ENCODE assay signal across 24 cellular contexts in genomic region chr2:26527726-26528125, GRCh38. TPM values are rescaled to one million over a fixed set of nuclear protein-coding genes. Genes with fewer than 3 reads are reported as not detected.
"Had no signal": no experiment of that assay in that cellular context is flagged by ENCODE, and none has a peak within 500 bp of the region (broad histone marks: within the 10 kb centered on the region; RNA-seq: fewer than 3 reads in every experiment).

No MANE protein-coding gene starts in this region.

- H3K27ac Mint-ChIP-seq: effector memory CD8-positive, alpha-beta T cell; natural killer cell; progenitor cell of endocrine pancreas; stimulated activated effector memory CD8-positive, alpha-beta T cell treated with anti-CD3 and anti-CD28 coated beads, Interleukin-12 subunit alpha, Interleukin-12 subunit beta, amount 100 ng/mL, for 72 hours had no signal

- H3K27ac ChIP-seq: heart left ventricle, hepatocyte, lower lobe of right lung, neutrophil, pancreas, right lobe of liver, thoracic aorta, tibial nerve, upper lobe of left lung had no signal

- H3K36me3 Mint-ChIP-seq: natural killer cell; stimulated activated effector memory CD8-positive, alpha-beta T cell treated with anti-CD3 and anti-CD28 coated beads, Interleukin-12 subunit alpha, Interleukin-12 subunit beta, amount 100 ng/mL, for 72 hours had no signal

- H3K9me3 Mint-ChIP-seq: effector memory CD8-positive, alpha-beta T cell; natural killer cell; stimulated activated effector memory CD8-positive, alpha-beta T cell treated with anti-CD3 and anti-CD28 coated beads, Interleukin-12 subunit alpha, Interleukin-12 subunit beta, amount 100 ng/mL, for 72 hours had no signal

- H3K36me3 ChIP-seq: heart left ventricle, lower lobe of right lung, neutrophil, pancreas, right lobe of liver, thoracic aorta, tibial nerve, upper lobe of left lung had no signal

- H3K4me1 Mint-ChIP-seq: natural killer cell; stimulated activated effector memory CD8-positive, alpha-beta T cell treated with anti-CD3 and anti-CD28 coated beads, Interleukin-12 subunit alpha, Interleukin-12 subunit beta, amount 100 ng/mL, for 72 hours had no signal

- H3K4me1 ChIP-seq: heart left ventricle, lower lobe of right lung, pancreas, right lobe of liver, tibial nerve, upper lobe of left lung had no signal

- H3K4me3 Mint-ChIP-seq: effector memory CD8-positive, alpha-beta T cell; natural killer cell; stimulated activated effector memory CD8-positive, alpha-beta T cell treated with anti-CD3 and anti-CD28 coated beads, Interleukin-12 subunit alpha, Interleukin-12 subunit beta, amount 100 ng/mL, for 72 hours had no signal

- H3K4me3 ChIP-seq: heart left ventricle, hepatocyte, lower lobe of right lung, pancreas, right lobe of liver, smooth muscle cell, thoracic aorta, tibial nerve, upper lobe of left lung had no signal

- ATAC-seq: effector memory CD8-positive, alpha-beta T cell; heart left ventricle; left colon; left ventricle myocardium superior; lower lobe of right lung; natural killer cell; pancreas; right lobe of liver; stimulated activated effector memory CD8-positive, alpha-beta T cell treated with anti-CD3 and anti-CD28 coated beads, Interleukin-12 subunit alpha, Interleukin-12 subunit beta, amount 100 ng/mL, for 72 hours; stimulated activated naive CD8-positive, alpha-beta T cell treated with anti-CD3 and anti-CD28 coated beads, Interleukin-15, Interleukin-2, amounts not matched to agents 100 U/mL and 50 U/mL, for 24 hours had no signal

- H3K9me3 ChIP-seq: heart left ventricle, lower lobe of right lung, neutrophil, pancreas, right lobe of liver, thoracic aorta, tibial nerve, upper lobe of left lung had no signal

- DNase-seq: cerebellar nuclear complex; cortex of kidney; effector memory CD8-positive, alpha-beta T cell; kidney glomerular epithelial cell; left colon; left ventricle myocardium superior; lower lobe of right lung; natural killer cell; pancreas; stimulated activated CD4-positive, alpha-beta T cell treated with anti-CD3 and anti-CD28 coated beads, Interleukin-2, amount 100 ng/mL, for 24 hours; stimulated activated CD4-positive, alpha-beta T cell treated with anti-CD3 and anti-CD28 coated beads, Interleukin-4, amount 100 ng/mL, for 24 hours; stimulated activated naive CD8-positive, alpha-beta T cell treated with anti-CD3 and anti-CD28 coated beads, Interleukin-15, Interleukin-2, amounts not matched to agents 100 U/mL and 50 U/mL, for 24 hours; substantia nigra; upper lobe of left lung had no signal

- H3K27me3 ChIP-seq: hepatocyte, neutrophil, pancreas, right lobe of liver, upper lobe of left lung had no signal

RNA-seq across cellular contexts. Expression of gene OTOF, which starts 49.8 kb away (rescaled TPM):
- total RNA-seq: left colon, left ventricle myocardium superior, smooth muscle cell had no signal
- polyA plus RNA-seq: neural cell had no signal
